In genomic region chr10:74835963-74836362, GRCh38 we compare ENCODE assay signal across 26 cellular contexts.
"Had no signal": no experiment of that assay in that cellular context is flagged by ENCODE, and none has a peak within 500 bp of the region (broad histone marks: within the 10 kb centered on the region; RNA-seq: fewer than 3 reads in every experiment).

No MANE protein-coding gene starts in this region.

- H3K9me3 Mint-ChIP-seq: nephron; stimulated activated naive CD8-positive, alpha-beta T cell treated with anti-CD3 and anti-CD28 coated beads, Interleukin-15, amount 100 ng/mL, for 72 hours had no signal

- H3K27me3 Mint-ChIP-seq: naive thymus-derived CD4-positive, alpha-beta T cell; progenitor cell of endocrine pancreas; stimulated activated naive CD8-positive, alpha-beta T cell treated with anti-CD3 and anti-CD28 coated beads, Interleukin-15, amount 100 ng/mL, for 72 hours had no signal

- H3K9me3 ChIP-seq: left lung, suprapubic skin, transverse colon, upper lobe of right lung, uterus had no signal

- H3K36me3 ChIP-seq: left lung, neural progenitor cell, right atrium auricular region, suprapubic skin, transverse colon, upper lobe of right lung, uterus had no signal

- H3K27ac Mint-ChIP-seq: neural progenitor cell; progenitor cell of endocrine pancreas; stimulated activated naive CD8-positive, alpha-beta T cell treated with anti-CD3 and anti-CD28 coated beads, Interleukin-15, amount 100 ng/mL, for 72 hours had no signal

- H3K4me1 ChIP-seq: uterus had no signal

- H3K4me3 Mint-ChIP-seq: nephron; neural progenitor cell; stimulated activated naive CD8-positive, alpha-beta T cell treated with anti-CD3 and anti-CD28 coated beads, Interleukin-15, amount 100 ng/mL, for 72 hours had no signal

- DNase-seq: effector CD4-positive, alpha-beta T cell; heart right ventricle; hippocampal formation; left cardiac atrium; left lung; mammary epithelial cell; mesendoderm; midbrain; naive thymus-derived CD4-positive, alpha-beta T cell; stimulated activated CD4-positive, alpha-beta T cell treated with anti-CD3 and anti-CD28 coated beads, Interleukin-12 subunit alpha, Interleukin-12 subunit beta, amount 100 ng/mL, for 4 hours; stimulated activated CD4-positive, alpha-beta T cell treated with anti-CD3 and anti-CD28 coated beads, Interleukin-1b, Interleukin-23, amount 100 ng/mL, for 48 hours; stimulated activated CD4-positive, alpha-beta T cell treated with anti-CD3 and anti-CD28 coated beads, Interleukin-4, amount 100 ng/mL, for 1 hour; stimulated activated CD8-positive, alpha-beta memory T cell treated with anti-CD3 and anti-CD28 coated beads, Interleukin-4, amount 100 ng/mL, for 48 hours; stimulated activated naive CD4-positive, alpha-beta T cell; stimulated activated naive CD8-positive, alpha-beta T cell treated with anti-CD3 and anti-CD28 coated beads, Interleukin-15, amount 100 ng/mL, for 72 hours; transverse colon; upper lobe of right lung; uterus had no signal

- H3K4me3 ChIP-seq: coronary artery, heart right ventricle, left lung, neural progenitor cell, right atrium auricular region, smooth muscle cell, suprapubic skin, transverse colon, upper lobe of right lung, uterus had no signal

- ATAC-seq: heart right ventricle; left cardiac atrium; left lung; naive thymus-derived CD4-positive, alpha-beta T cell; stimulated activated naive CD8-positive, alpha-beta T cell treated with anti-CD3 and anti-CD28 coated beads, Interleukin-15, amount 100 ng/mL, for 72 hours; upper lobe of right lung had no signal

- FAIRE-seq: frontal cortex had no signal

- H3K27ac ChIP-seq: coronary artery, left lung, neural progenitor cell, suprapubic skin, upper lobe of right lung had no signal

- H3K27me3 ChIP-seq: heart right ventricle, left lung, neural progenitor cell, right atrium auricular region, suprapubic skin, transverse colon, upper lobe of right lung, uterus had no signal
